12 cellular contexts compared by ENCODE assay signal in the genomic region with DNA sequence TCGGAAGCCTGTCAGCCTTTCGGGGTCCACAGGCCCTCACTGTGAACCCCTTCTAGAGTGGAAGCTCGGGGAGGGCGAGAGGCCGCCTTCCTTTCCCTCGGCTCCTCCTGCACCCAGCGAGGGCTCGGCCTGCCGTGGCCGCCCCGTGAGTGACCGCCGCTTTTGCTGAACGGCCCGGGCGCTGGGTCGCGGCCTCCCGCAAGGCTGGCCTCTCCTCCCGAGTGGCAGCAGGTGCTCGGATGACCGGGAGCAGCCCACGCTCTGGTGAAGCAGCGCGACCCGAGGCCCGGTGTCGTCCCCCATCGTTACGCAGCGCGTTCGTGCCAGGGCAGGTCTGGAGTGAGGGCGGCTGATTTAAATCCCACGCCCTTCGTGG. TPM values are rescaled to one million over a fixed set of nuclear protein-coding genes. Genes with fewer than 3 reads are reported as not detected.
DNase-seq lines count a peak whose midpoint lies in the region; ATAC-seq, FAIRE-seq and TF ChIP-seq lines count a peak whose summit lies in the region.
"Had no signal": no experiment of that assay in that cellular context is flagged by ENCODE, and none has a peak within 500 bp of the region (broad histone marks: within the 10 kb centered on the region; RNA-seq: fewer than 3 reads in every experiment).

No MANE protein-coding gene starts in this region.

- BruUV-seq in GM12878 (replicated peaks; lab: Mats Ljungman, UMichigan): no TSS peak

- H2AFZ ChIP-seq in GM23338 (no peak overlapping the region), GM12878 (ENCODE audit: control insufficient read depth, low read depth, low read length) (no peak overlapping the region; the same call in 1 of the 2 replicates)

- H4K20me1 ChIP-seq in GM23338 (replicated peaks; ENCODE audit: insufficient read depth) (no peaks in the 10 kb centered on the region), GM12878 (ENCODE audit: control insufficient read depth, insufficient read depth) (no peaks in the 10 kb centered on the region)

- TF ChIP-seq POLR2A in GM12878 (IDR thresholded peaks at IDR 0.05; ENCODE audit: low read depth, low read length) (no peak), GM18505 (IDR thresholded peaks at IDR 0.05; ENCODE audit: borderline replicate concordance, extremely low read depth, insufficient read depth, insufficient read length) (no peak), tibial nerve (IDR thresholded peaks at IDR 0.05) (no peak)

- H3K4me1 ChIP-seq in GM23338 (ENCODE audit: insufficient read depth): peaks cover 27% of the 10 kb centered on the region
- peaks cover 3% of the 10 kb centered on the region for H3K4me1 ChIP-seq in GM12878 (ENCODE audit: control insufficient read depth, insufficient read depth, low read length)
- H3K4me1 ChIP-seq in tibial nerve: peaks cover 0 to 11% (median 9%) of the 10 kb centered on the region in 4 donors

- 54% methylated on average over 21 of the region's 36 CpGs for WGBS in GM12878 (ENCODE audit: insufficient coverage, insufficient replicate concordance, low lambda C conversion rate, missing lambda C conversion rate)
- WGBS in tibial nerve, 2 donors: 33 to 47% methylated on average over 32 to 33 of the region's 36 CpGs

- H3K4me3 ChIP-seq in GM23338 (peak overlapping the region; percentile 64), GM12878 (no peak overlapping the region), iPS-18c (ENCODE audit: insufficient read depth, low read depth, low read length) (peak overlapping the region; percentile 53), tibial nerve (peak overlapping the region in 1 of 4 donors; percentile 30)

- in situ Hi-C loops in GM12878 (cut with MboI): no loop called here

- H3K36me3 ChIP-seq in GM23338 (ENCODE audit: insufficient read depth) (no peaks in the 10 kb centered on the region), GM12878 (ENCODE audit: control insufficient read depth in 2 of 2, insufficient read depth in 2 of 2, low read length in 1 of 2) (peaks cover 4% of the 10 kb centered on the region in 2 experiments; a peak in 2 of 4 replicates), tibial nerve (no peaks in the 10 kb centered on the region)

- CTCF ChIA-PET in GM12878 (lab: Yijun Ruan, JAX): interaction anchor here (1.0 to 1.4 kb wide), 2 partner anchors 30 to 36 kb away, joined by 3 to 4 read pairs; no protein-coding TSS in a partner anchor

- H3K27ac Mint-ChIP-seq in GM23338 (no peak overlapping the region), progenitor cell of endocrine pancreas (no peak overlapping the region)

- no peaks in the 10 kb centered on the region; the same call in 2 of the 3 replicates for H3K9me3 Mint-ChIP-seq in GM23338
- no peaks in the 10 kb centered on the region for H3K9me3 Mint-ChIP-seq in progenitor cell of endocrine pancreas (ENCODE audit: low read depth)

- POLR2A ChIA-PET in GM12878 (lab: Charles Lee): interaction anchor here (0.7 to 1.0 kb wide), 3 partner anchors 10 to 55 kb away, joined by 3 to 4 read pairs (median 4); no protein-coding TSS in a partner anchor

- H3K27me3 Mint-ChIP-seq in GM23338 (ENCODE audit: insufficient read depth, low read depth, poor library complexity): peaks cover 34% of the 10 kb centered on the region
- peaks cover 66% of the 10 kb centered on the region for H3K27me3 Mint-ChIP-seq in progenitor cell of endocrine pancreas

- DNase-seq in GM23338 (ENCODE audit: low spot score): peak; percentile 31
- no peak for DNase-seq in GM12878 (ENCODE audit: low read depth, low spot score)
- no peak for DNase-seq in progenitor cell of endocrine pancreas (ENCODE audit: low spot score, unreplicated experiment)
- DNase-seq in activated CD4-positive, CD25-positive, alpha-beta regulatory T cell treated with anti-CD3 and anti-CD28 coated beads, Interleukin-2, amount 50 U/mL, for 72 hours: no peak
- DNase-seq in tibial nerve (ENCODE audit: low spot score in 2 of 2): no peak
- no peak for DNase-seq in RCC 7860 (ENCODE audit: low spot score)
- DNase-seq: activated CD4-positive, alpha-beta T cell treated with anti-CD3 and anti-CD28 coated beads, Interleukin-2, amount 50 U/mL, for 1 hour; activated naive CD4-positive, alpha-beta T cell treated with Interleukin-2 at 50 U/mL for 16 hours had no signal

- ATAC-seq in GM23338 (peak; percentile 66), GM12878 (no peak), GM18505 (IDR thresholded peaks at IDR 0.05; ENCODE audit: unreplicated experiment) (no peak)

- RAD21 ChIA-PET in GM12878 (lab: Charles Lee; ENCODE audit: unreplicated experiment): no interaction called here

- H3K4me1 Mint-ChIP-seq in GM23338: peaks cover 14% of the 10 kb centered on the region
- H3K4me1 Mint-ChIP-seq in progenitor cell of endocrine pancreas (ENCODE audit: low read depth): no peaks in the 10 kb centered on the region

- no peak for FAIRE-seq in GM12878 (lab: Jason Lieb, UNC)
- FAIRE-seq in RCC 7860 (lab: Jason Lieb, UNC): no peak
- FAIRE-seq: HTR-8/SVneo, urothelium cell line had no signal

- H3K9me3 ChIP-seq in GM12878 (replicated peaks; ENCODE audit: control insufficient read depth, insufficient read depth, low read length) (peaks cover 3% of the 10 kb centered on the region; the same call in 1 of the 3 replicates), iPS-18c (ENCODE audit: control insufficient read depth, insufficient read depth, low read length) (no peaks in the 10 kb centered on the region), tibial nerve (no peaks in the 10 kb centered on the region)

- H3K27ac ChIP-seq in GM23338 (ENCODE audit: low read depth) (no peak overlapping the region), GM12878 (ENCODE audit: control insufficient read depth, insufficient read depth) (no peak overlapping the region), tibial nerve (no peak overlapping the region)

- H3F3A ChIP-seq in GM23338 (replicated peaks; ENCODE audit: low read depth): no peaks in the 10 kb centered on the region

- H3K27me3 ChIP-seq in GM23338 (ENCODE audit: insufficient read depth) (peaks cover 52% of the 10 kb centered on the region), GM12878 (replicated peaks in 1 of 2; ENCODE audit: control insufficient read depth in 2 of 2, insufficient read depth in 2 of 2, low read length in 1 of 2) (no peaks in the 10 kb centered on the region), tibial nerve (peaks cover 0 to 37% of the 10 kb centered on the region in 2 donors)

- TF ChIP-seq EP300 in GM12878 (IDR thresholded peaks at IDR 0.05; ENCODE audit: borderline replicate concordance in 1 of 2, control insufficient read depth in 1 of 2, low read depth in 2 of 2, low read length in 2 of 2): no peak
- TF ChIP-seq EP300 in tibial nerve (IDR thresholded peaks at IDR 0.05): no peak

- intact Hi-C loops in GM12878 (cut with micrococcal nuclease; ENCODE audit: unreplicated experiment): no loop called here

- H3K36me3 Mint-ChIP-seq in GM23338 (ENCODE audit: low read depth) (no peaks in the 10 kb centered on the region), progenitor cell of endocrine pancreas (ENCODE audit: insufficient read depth) (no peaks in the 10 kb centered on the region)

- H3K9ac ChIP-seq in GM12878 (ENCODE audit: control insufficient read depth, insufficient read depth, low read length): no peak overlapping the region

- TF ChIP-seq CTCF in GM23338 (conservative IDR thresholded peaks at IDR 0.05; ENCODE audit: low read depth in 2 of 2) (no peak), GM12878 (IDR thresholded peaks at IDR 0.05 in 2 of 3, conservative IDR thresholded peaks at IDR 0.05 in 1 of 3; ENCODE audit: control insufficient read depth in 2 of 3, extremely low read depth in 1 of 3, insufficient read depth in 1 of 3, low read depth in 3 of 3, low read length in 3 of 3) (no peak), progenitor cell of endocrine pancreas (IDR thresholded peaks at IDR 0.05; ENCODE audit: unreplicated experiment) (no peak), tibial nerve (IDR thresholded peaks at IDR 0.05) (no peak)

- no peaks in the 10 kb centered on the region; the same call in 1 of the 2 replicates for H3K9me2 ChIP-seq in GM23338 (ENCODE audit: insufficient read depth)

- peak overlapping the region; percentile 88 for H3K4me2 ChIP-seq in GM23338
- H3K4me2 ChIP-seq in GM12878 (ENCODE audit: control insufficient read depth, insufficient read depth): peak overlapping the region; percentile 58

- TF ChIP-seq RAD21 in GM12878 (IDR thresholded peaks at IDR 0.05; ENCODE audit: insufficient read depth, low read depth, low read length): no peak

- SMC1A ChIA-PET in GM12878 (lab: Charles Lee; ENCODE audit: uncharacterized antibody, unreplicated experiment): interaction anchor here (0.6 to 1.1 kb wide), 3 partner anchors 34 to 62 kb away, joined by 3 to 6 read pairs (median 4); no protein-coding TSS in a partner anchor

- peak overlapping the region; percentile 64 for H3K4me3 Mint-ChIP-seq in GM23338
- peak overlapping the region; percentile 48 for H3K4me3 Mint-ChIP-seq in progenitor cell of endocrine pancreas (ENCODE audit: low read depth)

- H3K79me2 ChIP-seq in GM23338 (replicated peaks; ENCODE audit: insufficient read depth) (no peaks in the 10 kb centered on the region), GM12878 (ENCODE audit: control insufficient read depth, insufficient read depth, low read length) (no peaks in the 10 kb centered on the region; the same call in 1 of the 2 replicates)

TF ChIP-seq in GM23338, 12 proteins besides CTCF, POLR2A, EP300 and RAD21 (continues in another document):
- TF ChIP-seq EZH2 (IDR thresholded peaks at IDR 0.05; ENCODE audit: low read depth, unreplicated experiment): peak; percentile 53

TF ChIP-seq in GM12878, 131 proteins besides CTCF, POLR2A, EP300 and RAD21 (continues in another document):
- TF ChIP-seq STAT1 (conservative IDR thresholded peaks at IDR 0.05): no peak

RNA-seq across cellular contexts. Expression of a gene that starts 53.8 kb away (rescaled TPM):
- 2.6 and 4.4 TPM in 2 replicates for total RNA-seq in GM23338 (2014; rRNA removed; shearing (Covaris generic))
- polyA plus RNA-seq in GM23338 (2016; fragmentation: Nextera tagmentation; extraction: Ambion mirVana) (4.1 and 4.5 TPM in 2 replicates), GM12878 (2011; rRNA removed) (14.0 and 23.0 TPM in 2 replicates), GM12878 (2014; fragmentation: Illumina TruSeq; extraction: Trizol) (14.8 and 17.5 TPM in 2 replicates), GM12878 (2014; fragmentation: Nextera tagmentation; extraction: Ambion mirVana) (1 to 10 TPM; 2.2 to 2.7 TPM), GM12878 (2014; rRNA removed) (29.9 and 33.8 TPM in 2 replicates), GM12878 (2016; fragmentation: Nextera tagmentation; extraction: Ambion mirVana) (10 to 100 TPM; 13.9 to 18.3 TPM)
- total RNA-seq in GM12878 (2013; cell fraction: nucleolus; rRNA removed): 120 and 150 TPM in 2 replicates
- total RNA-seq in GM12878 (2014; rRNA removed) (15.6 and 23.0 TPM in 2 replicates), GM12878 (2014; rRNA removed; fragmentation: Illumina TruSeq; extraction: Trizol) (13.1 and 13.5 TPM in 2 replicates), GM12878 (2021) (51.5 and 58.3 TPM in 2 replicates), progenitor cell of endocrine pancreas (0.86 and 1.6 TPM in 2 replicates), tibial nerve (10 to 100 TPM; 14.1 to 31.5 (median 16.8) TPM)
- 14.1 TPM for polyA plus RNA-seq in GM12878 (2011; ENCODE audit: low read depth)
- 20.3 and 21.9 TPM in 2 replicates for polyA plus RNA-seq in GM12878 (2011; cell fraction: cytosol; rRNA removed)
- 82.2 and 90.7 TPM in 2 replicates for polyA plus RNA-seq in GM12878 (2011; cell fraction: nucleus; rRNA removed)
- polyA plus RNA-seq in GM12878 (2012): 29.5 and 30.8 TPM in 2 replicates
- 26.7 and 37.6 TPM in 2 replicates for polyA minus RNA-seq in GM12878 (2011; rRNA and poly(A)+ RNA removed)
- polyA minus RNA-seq in GM12878 (2011; cell fraction: cytosol; rRNA and poly(A)+ RNA removed): 14.2 and 22.7 TPM in 2 replicates
- polyA minus RNA-seq in GM12878 (2011; cell fraction: nucleus; rRNA and poly(A)+ RNA removed): 60.9 and 92.6 TPM in 2 replicates
